1 cellular context compared by ENCODE assay signal in the genomic region with DNA sequence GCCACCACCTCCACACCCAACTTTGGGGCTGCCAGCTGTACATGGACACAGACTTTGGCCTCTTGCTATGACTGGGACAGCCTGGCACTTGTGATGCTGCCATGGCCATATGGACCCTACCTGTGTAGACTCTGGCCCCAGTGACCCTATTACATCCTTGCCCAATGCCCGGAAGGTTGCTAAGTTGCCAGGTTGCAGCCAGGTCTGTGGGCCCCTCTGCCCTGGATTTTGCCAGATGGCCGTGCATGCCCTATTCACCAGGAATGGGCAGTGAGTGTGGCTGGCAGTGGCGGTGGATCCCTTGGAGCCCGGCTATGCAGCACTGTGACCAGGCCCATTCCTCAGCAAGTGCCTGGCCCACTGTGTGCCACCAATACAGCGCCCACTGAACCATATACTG.
TF ChIP-seq lines count a peak whose summit lies in the region.

No MANE protein-coding gene starts in this region.

TF ChIP-seq in H1, 55 proteins besides CTCF, POLR2A, EP300 and RAD21:
- TF ChIP-seq CEBPB (IDR thresholded peaks at IDR 0.05; ENCODE audit: low read depth, low read length) (no peak), KDM4A (IDR thresholded peaks at IDR 0.05; ENCODE audit: low read depth, low read length, severe bottlenecking) (no peak), CHD2 (IDR thresholded peaks at IDR 0.05; ENCODE audit: low read length) (no peak), CTBP2 (IDR thresholded peaks at IDR 0.05; ENCODE audit: borderline replicate concordance, insufficient read depth, insufficient read length, low read length) (no peak), TAF1 (IDR thresholded peaks at IDR 0.05; ENCODE audit: low read depth, low read length) (no peak), POU5F1 (IDR thresholded peaks at IDR 0.05; ENCODE audit: low read depth, low read length) (no peak), FOSL1 (IDR thresholded peaks at IDR 0.05; ENCODE audit: insufficient read depth, low read depth, low read length) (no peak), CHD1 (IDR thresholded peaks at IDR 0.05; ENCODE audit: low read depth, low read length) (no peak), SP2 (IDR thresholded peaks at IDR 0.05; ENCODE audit: low read length) (no peak), SP1 (IDR thresholded peaks at IDR 0.05; ENCODE audit: low read depth, low read length) (no peak), JUN (IDR thresholded peaks at IDR 0.05; ENCODE audit: low read depth, low read length) (no peak), JUND (IDR thresholded peaks at IDR 0.05; ENCODE audit: low read length) (no peak), KDM5A (IDR thresholded peaks at IDR 0.05; ENCODE audit: low read length) (no peak), BACH1 (IDR thresholded peaks at IDR 0.05; ENCODE audit: low read length) (no peak)
